ENCODE assay signal across 1 cellular context in the genomic region with DNA sequence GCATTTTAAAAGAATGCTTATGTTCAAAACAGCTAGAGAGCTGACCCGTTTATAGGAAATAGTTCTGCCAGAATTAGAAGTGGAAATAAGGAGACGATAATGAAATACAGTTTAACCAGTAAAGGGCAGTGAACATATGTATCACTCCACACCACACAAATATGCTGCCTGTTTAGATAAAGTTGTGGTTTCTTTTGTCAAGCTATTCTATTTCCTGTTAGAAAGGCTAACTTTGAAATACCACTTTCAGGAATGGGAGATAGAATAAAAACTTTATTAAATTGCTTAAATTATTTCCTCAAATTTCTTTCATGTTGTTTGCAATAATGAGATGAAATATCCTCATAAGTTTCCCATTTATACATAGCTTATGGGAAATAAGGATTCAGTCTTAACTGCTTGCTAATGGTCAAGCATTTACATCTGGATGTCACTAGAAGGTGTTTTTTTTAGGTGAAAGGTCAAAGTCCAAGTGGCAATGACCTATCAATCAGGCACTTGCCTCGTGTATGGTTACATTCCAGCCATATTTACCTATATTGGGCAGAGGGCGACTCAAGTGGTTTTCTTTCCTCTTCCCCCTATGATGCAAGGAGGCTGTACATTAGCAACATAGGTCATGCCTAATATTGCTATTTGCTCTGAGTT.
A peak's percentile ranks its signal among the peaks of the same experiment; 100 is the strongest.
TF ChIP-seq lines count a peak whose summit lies in the region.

No MANE protein-coding gene starts in this region.

TF ChIP-seq in K562, 482 proteins besides CTCF, POLR2A, EP300 and RAD21 (continued from another document and continues in another):
- no peak for TF ChIP-seq MGA (IDR thresholded peaks at IDR 0.05)
- TF ChIP-seq, protein P1, sequence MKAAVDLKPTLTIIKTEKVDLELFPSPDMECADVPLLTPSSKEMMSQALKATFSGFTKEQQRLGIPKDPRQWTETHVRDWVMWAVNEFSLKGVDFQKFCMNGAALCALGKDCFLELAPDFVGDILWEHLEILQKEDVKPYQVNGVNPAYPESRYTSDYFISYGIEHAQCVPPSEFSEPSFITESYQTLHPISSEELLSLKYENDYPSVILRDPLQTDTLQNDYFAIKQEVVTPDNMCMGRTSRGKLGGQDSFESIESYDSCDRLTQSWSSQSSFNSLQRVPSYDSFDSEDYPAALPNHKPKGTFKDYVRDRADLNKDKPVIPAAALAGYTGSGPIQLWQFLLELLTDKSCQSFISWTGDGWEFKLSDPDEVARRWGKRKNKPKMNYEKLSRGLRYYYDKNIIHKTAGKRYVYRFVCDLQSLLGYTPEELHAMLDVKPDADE (conservative IDR thresholded peaks at IDR 0.05; ENCODE audit: control insufficient read depth, low read depth, low read length) = no peak
- no peak for TF ChIP-seq SMAD1 (IDR thresholded peaks at IDR 0.05; ENCODE audit: low read depth, low read length, partially characterized antibody)
- TF ChIP-seq, protein P2, sequence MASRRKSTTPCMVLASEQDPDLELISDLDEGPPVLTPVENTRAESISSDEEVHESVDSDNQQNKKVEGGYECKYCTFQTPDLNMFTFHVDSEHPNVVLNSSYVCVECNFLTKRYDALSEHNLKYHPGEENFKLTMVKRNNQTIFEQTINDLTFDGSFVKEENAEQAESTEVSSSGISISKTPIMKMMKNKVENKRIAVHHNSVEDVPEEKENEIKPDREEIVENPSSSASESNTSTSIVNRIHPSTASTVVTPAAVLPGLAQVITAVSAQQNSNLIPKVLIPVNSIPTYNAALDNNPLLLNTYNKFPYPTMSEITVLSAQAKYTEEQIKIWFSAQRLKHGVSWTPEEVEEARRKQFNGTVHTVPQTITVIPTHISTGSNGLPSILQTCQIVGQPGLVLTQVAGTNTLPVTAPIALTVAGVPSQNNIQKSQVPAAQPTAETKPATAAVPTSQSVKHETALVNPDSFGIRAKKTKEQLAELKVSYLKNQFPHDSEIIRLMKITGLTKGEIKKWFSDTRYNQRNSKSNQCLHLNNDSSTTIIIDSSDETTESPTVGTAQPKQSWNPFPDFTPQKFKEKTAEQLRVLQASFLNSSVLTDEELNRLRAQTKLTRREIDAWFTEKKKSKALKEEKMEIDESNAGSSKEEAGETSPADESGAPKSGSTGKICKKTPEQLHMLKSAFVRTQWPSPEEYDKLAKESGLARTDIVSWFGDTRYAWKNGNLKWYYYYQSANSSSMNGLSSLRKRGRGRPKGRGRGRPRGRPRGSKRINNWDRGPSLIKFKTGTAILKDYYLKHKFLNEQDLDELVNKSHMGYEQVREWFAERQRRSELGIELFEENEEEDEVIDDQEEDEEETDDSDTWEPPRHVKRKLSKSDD (conservative IDR thresholded peaks at IDR 0.05; ENCODE audit: low read length) = no peak
- TF ChIP-seq ZNF766 (CRISPR knock-in tag; conservative IDR thresholded peaks at IDR 0.05) = peak; percentile 38; the same call in 1 of the 2 replicates
- TF ChIP-seq HSF4 (CRISPR knock-in tag; IDR thresholded peaks at IDR 0.05; ENCODE audit: borderline replicate concordance) = peak; percentile 8; the same call in 1 of the 2 replicates
- no peak for TF ChIP-seq ILF3 (IDR thresholded peaks at IDR 0.05; ENCODE audit: borderline replicate concordance)
- TF ChIP-seq XRCC4 (IDR thresholded peaks at IDR 0.05; ENCODE audit: extremely low read depth, insufficient read depth, insufficient read length) = no peak
- no peak for TF ChIP-seq GMEB1 (CRISPR knock-in tag; IDR thresholded peaks at IDR 0.05)
- no peak for TF ChIP-seq KAT2B (IDR thresholded peaks at IDR 0.05; ENCODE audit: low read depth, low read length)
- no peak for TF ChIP-seq SAP30 (IDR thresholded peaks at IDR 0.05; ENCODE audit: borderline replicate concordance, insufficient read depth, low read depth, low read length, poor library complexity, severe bottlenecking)
- TF ChIP-seq, protein P3, sequence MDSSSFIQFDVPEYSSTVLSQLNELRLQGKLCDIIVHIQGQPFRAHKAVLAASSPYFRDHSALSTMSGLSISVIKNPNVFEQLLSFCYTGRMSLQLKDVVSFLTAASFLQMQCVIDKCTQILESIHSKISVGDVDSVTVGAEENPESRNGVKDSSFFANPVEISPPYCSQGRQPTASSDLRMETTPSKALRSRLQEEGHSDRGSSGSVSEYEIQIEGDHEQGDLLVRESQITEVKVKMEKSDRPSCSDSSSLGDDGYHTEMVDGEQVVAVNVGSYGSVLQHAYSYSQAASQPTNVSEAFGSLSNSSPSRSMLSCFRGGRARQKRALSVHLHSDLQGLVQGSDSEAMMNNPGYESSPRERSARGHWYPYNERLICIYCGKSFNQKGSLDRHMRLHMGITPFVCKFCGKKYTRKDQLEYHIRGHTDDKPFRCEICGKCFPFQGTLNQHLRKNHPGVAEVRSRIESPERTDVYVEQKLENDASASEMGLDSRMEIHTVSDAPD (CRISPR knock-in tag; IDR thresholded peaks at IDR 0.05) = 0 out of 2 replicates have a peak, but pooled peaks have one; percentile 39
- no peak for TF ChIP-seq ZNF311 (CRISPR knock-in tag; IDR thresholded peaks at IDR 0.05)
- no peak for TF ChIP-seq ZNF41 (CRISPR knock-in tag; conservative IDR thresholded peaks at IDR 0.05)
- TF ChIP-seq KDM2B (CRISPR knock-in tag; IDR thresholded peaks at IDR 0.05) = no peak
- no peak for TF ChIP-seq PRPF4 (IDR thresholded peaks at IDR 0.05; ENCODE audit: insufficient read depth, low read depth, low read length, poor library complexity, severe bottlenecking)
- peak; percentile 35; the same call in 1 of the 2 replicates for TF ChIP-seq MYC (IDR thresholded peaks at IDR 0.05; ENCODE audit: low read depth, low read length)
- no peak for TF ChIP-seq MYC (CRISPR knock-in tag; IDR thresholded peaks at IDR 0.05; ENCODE audit: borderline replicate concordance, low read depth)
- TF ChIP-seq, protein P4, sequence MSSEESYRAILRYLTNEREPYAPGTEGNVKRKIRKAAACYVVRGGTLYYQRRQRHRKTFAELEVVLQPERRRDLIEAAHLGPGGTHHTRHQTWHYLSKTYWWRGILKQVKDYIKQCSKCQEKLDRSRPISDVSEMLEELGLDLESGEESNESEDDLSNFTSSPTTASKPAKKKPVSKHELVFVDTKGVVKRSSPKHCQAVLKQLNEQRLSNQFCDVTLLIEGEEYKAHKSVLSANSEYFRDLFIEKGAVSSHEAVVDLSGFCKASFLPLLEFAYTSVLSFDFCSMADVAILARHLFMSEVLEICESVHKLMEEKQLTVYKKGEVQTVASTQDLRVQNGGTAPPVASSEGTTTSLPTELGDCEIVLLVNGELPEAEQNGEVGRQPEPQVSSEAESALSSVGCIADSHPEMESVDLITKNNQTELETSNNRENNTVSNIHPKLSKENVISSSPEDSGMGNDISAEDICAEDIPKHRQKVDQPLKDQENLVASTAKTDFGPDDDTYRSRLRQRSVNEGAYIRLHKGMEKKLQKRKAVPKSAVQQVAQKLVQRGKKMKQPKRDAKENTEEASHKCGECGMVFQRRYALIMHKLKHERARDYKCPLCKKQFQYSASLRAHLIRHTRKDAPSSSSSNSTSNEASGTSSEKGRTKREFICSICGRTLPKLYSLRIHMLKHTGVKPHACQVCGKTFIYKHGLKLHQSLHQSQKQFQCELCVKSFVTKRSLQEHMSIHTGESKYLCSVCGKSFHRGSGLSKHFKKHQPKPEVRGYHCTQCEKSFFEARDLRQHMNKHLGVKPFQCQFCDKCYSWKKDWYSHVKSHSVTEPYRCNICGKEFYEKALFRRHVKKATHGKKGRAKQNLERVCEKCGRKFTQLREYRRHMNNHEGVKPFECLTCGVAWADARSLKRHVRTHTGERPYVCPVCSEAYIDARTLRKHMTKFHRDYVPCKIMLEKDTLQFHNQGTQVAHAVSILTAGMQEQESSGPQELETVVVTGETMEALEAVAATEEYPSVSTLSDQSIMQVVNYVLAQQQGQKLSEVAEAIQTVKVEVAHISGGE (CRISPR knock-in tag; IDR thresholded peaks at IDR 0.05) = peak in 1 of 3 experiments; percentile 57; a peak in 1 of 6 replicates
- TF ChIP-seq CEBPB (tag; IDR thresholded peaks at IDR 0.05) = peak; percentile 37; the same call in 1 of the 2 replicates
- no peak for TF ChIP-seq ZBTB1 (CRISPR knock-in tag; IDR thresholded peaks at IDR 0.05; ENCODE audit: borderline replicate concordance, low read depth)
- no peak for TF ChIP-seq MXI1 (IDR thresholded peaks at IDR 0.05; ENCODE audit: low read depth, low read length)
- no peak for TF ChIP-seq ZNF696 (CRISPR knock-in tag; conservative IDR thresholded peaks at IDR 0.05)
- no peak for TF ChIP-seq C11orf30 (IDR thresholded peaks at IDR 0.05; ENCODE audit: low read depth)
- TF ChIP-seq ZBTB5 (IDR thresholded peaks at IDR 0.05) = no peak
- peak; percentile 88 for TF ChIP-seq TCF3 (CRISPR knock-in tag; IDR thresholded peaks at IDR 0.05)
